Comparison of ENCODE assay signal across 9 cellular contexts in the genomic region with DNA sequence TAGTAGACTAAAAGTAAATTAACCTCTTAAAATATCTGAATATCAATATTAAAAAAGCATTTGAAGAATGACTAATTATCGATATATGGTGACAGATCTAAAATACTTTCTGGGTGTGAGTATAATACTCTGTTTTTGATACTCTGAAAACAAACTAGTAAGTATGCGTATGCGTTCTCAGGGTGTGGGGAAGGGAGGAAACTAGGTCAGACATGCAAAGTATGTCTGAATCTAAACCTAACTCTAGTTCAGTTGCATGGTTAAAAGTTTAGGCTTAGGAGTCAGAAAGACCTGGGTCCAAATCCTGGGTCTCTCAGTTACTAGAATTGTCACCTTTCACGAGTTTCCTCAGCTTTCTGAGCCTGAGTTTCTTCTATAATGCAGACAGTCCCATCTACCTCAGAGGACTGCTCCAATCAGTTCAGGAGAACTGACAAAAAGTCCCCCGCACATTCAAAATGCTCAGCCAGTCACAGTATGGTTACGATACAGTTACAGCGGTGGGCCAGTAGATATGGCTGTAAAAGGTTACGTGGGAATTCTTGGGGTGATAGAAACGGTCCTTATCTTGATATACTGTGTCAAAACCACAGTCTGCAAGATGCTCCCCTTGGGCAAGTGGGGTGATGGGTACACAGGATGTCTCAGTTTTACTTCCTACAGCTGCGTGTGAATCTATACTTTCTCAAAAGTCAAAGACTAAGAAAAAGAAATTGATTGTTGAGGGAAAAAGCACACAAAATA. TPM values are rescaled to one million over a fixed set of nuclear protein-coding genes. Genes with fewer than 3 reads are reported as not detected.
DNase-seq lines count a peak whose midpoint lies in the region; ATAC-seq and TF ChIP-seq lines count a peak whose summit lies in the region.
"Had no signal": no experiment of that assay in that cellular context is flagged by ENCODE, and none has a peak within 500 bp of the region (broad histone marks: within the 10 kb centered on the region; RNA-seq: fewer than 3 reads in every experiment).

No MANE protein-coding gene starts in this region.

- H3K9me3 Mint-ChIP-seq in activated T-helper 17 cell treated with anti-CD3 and anti-CD28 coated beads, Interleukin-2, amount 50 U/mL, for 72 hours: no peaks in the 10 kb centered on the region
- no peaks in the 10 kb centered on the region for H3K9me3 Mint-ChIP-seq in CD14-positive monocyte
- H3K9me3 Mint-ChIP-seq in neural progenitor cell: no peaks in the 10 kb centered on the region

- intact Hi-C loops in CD14-positive monocyte (cut with micrococcal nuclease): no loop called here

- ATAC-seq in GM19452 (IDR thresholded peaks at IDR 0.05; ENCODE audit: unreplicated experiment): peak; percentile 92
- peak; percentile 74 for ATAC-seq in HG03280 (IDR thresholded peaks at IDR 0.05; ENCODE audit: unreplicated experiment)
- ATAC-seq in activated T-helper 17 cell treated with anti-CD3 and anti-CD28 coated beads, Interleukin-2, amount 50 U/mL, for 72 hours (replicated peaks): peak; percentile 91

- H3F3A ChIP-seq in neural progenitor cell (ENCODE audit: low read depth): peaks cover 8% of the 10 kb centered on the region

- H3K4me1 ChIP-seq in Karpas-422 (ENCODE audit: low read length): no peaks in the 10 kb centered on the region
- H3K4me1 ChIP-seq in neural progenitor cell: peaks cover 4% of the 10 kb centered on the region

- H3K36me3 Mint-ChIP-seq in activated T-helper 17 cell treated with anti-CD3 and anti-CD28 coated beads, Interleukin-2, amount 50 U/mL, for 72 hours (ENCODE audit: low read depth): peaks cover 88% of the 10 kb centered on the region
- H3K36me3 Mint-ChIP-seq in CD14-positive monocyte (peaks cover 76 to 87% of the 10 kb centered on the region in 2 donors), neural progenitor cell (no peaks in the 10 kb centered on the region)

- no peaks in the 10 kb centered on the region for H3K9me3 ChIP-seq in Karpas-422 (ENCODE audit: low read length)
- H3K9me3 ChIP-seq in neural progenitor cell (ENCODE audit: low read depth): no peaks in the 10 kb centered on the region

- no peaks in the 10 kb centered on the region for H3K36me3 ChIP-seq in Karpas-422 (ENCODE audit: insufficient read depth, low read length)
- no peaks in the 10 kb centered on the region for H3K36me3 ChIP-seq in neural progenitor cell

- H3K27ac Mint-ChIP-seq in activated T-helper 17 cell treated with anti-CD3 and anti-CD28 coated beads, Interleukin-2, amount 50 U/mL, for 72 hours: peak overlapping the region; percentile 87
- peak overlapping the region in 2 of 7 donors; percentile 46 to 48 for H3K27ac Mint-ChIP-seq in CD14-positive monocyte
- no peak overlapping the region for H3K27ac Mint-ChIP-seq in neural progenitor cell

- H3K27me3 Mint-ChIP-seq in activated T-helper 17 cell treated with anti-CD3 and anti-CD28 coated beads, Interleukin-2, amount 50 U/mL, for 72 hours: no peaks in the 10 kb centered on the region
- H3K27me3 Mint-ChIP-seq in CD14-positive monocyte (ENCODE audit: low read depth in 3 of 3) (no peaks in the 10 kb centered on the region), neural progenitor cell (ENCODE audit: insufficient read depth, low read depth) (no peaks in the 10 kb centered on the region)

- H3K4me2 ChIP-seq in Karpas-422 (ENCODE audit: low read depth, low read length, poor library complexity, severe bottlenecking): no peak overlapping the region
- H3K4me2 ChIP-seq in neural progenitor cell: no peak overlapping the region
- H3K4me2 ChIP-seq: KMS-11 had no signal

- peaks cover 29% of the 10 kb centered on the region for H3K4me1 Mint-ChIP-seq in activated T-helper 17 cell treated with anti-CD3 and anti-CD28 coated beads, Interleukin-2, amount 50 U/mL, for 72 hours
- H3K4me1 Mint-ChIP-seq in CD14-positive monocyte (no peaks in the 10 kb centered on the region), neural progenitor cell (peaks cover 6% of the 10 kb centered on the region)

- no peak overlapping the region for H3K4me3 ChIP-seq in Karpas-422 (ENCODE audit: low read length)
- no peak overlapping the region for H3K4me3 ChIP-seq in neural progenitor cell

- H3K4me3 Mint-ChIP-seq in activated T-helper 17 cell treated with anti-CD3 and anti-CD28 coated beads, Interleukin-2, amount 50 U/mL, for 72 hours: peak overlapping the region; percentile 81
- H3K4me3 Mint-ChIP-seq in CD14-positive monocyte (no peak overlapping the region), neural progenitor cell (no peak overlapping the region)

- H4K20me1 ChIP-seq in Karpas-422 (ENCODE audit: insufficient read depth, low read depth, low read length) (no peaks in the 10 kb centered on the region), neural progenitor cell (ENCODE audit: low read depth) (no peaks in the 10 kb centered on the region)

- no peak for TF ChIP-seq CTCF in CD14-positive monocyte (IDR thresholded peaks at IDR 0.05)
- no peak for TF ChIP-seq CTCF in neural progenitor cell (IDR thresholded peaks at IDR 0.05)

- H3K27me3 ChIP-seq in Karpas-422 (ENCODE audit: low read length) (peaks cover 2% of the 10 kb centered on the region; the same call in 1 of the 2 replicates), neural progenitor cell (no peaks in the 10 kb centered on the region)

- peak; percentile 62 for DNase-seq in stimulated activated CD8-positive, alpha-beta memory T cell treated with anti-CD3 and anti-CD28 coated beads, Interleukin-4, amount 100 ng/mL, for 48 hours
- DNase-seq in Karpas-422: no peak
- DNase-seq in CD14-positive monocyte (ENCODE audit: low spot score): no peak
- DNase-seq in NCI-H774 (lab: John Stamatoyannopoulos, UW): no peak
- no peak for DNase-seq in neural progenitor cell (ENCODE audit: low spot score)

- H2AFZ ChIP-seq in Karpas-422 (ENCODE audit: low read length) (no peak overlapping the region), neural progenitor cell (replicated peaks) (no peak overlapping the region)

- H3K9ac ChIP-seq in Karpas-422 (ENCODE audit: low read length) (no peak overlapping the region), neural progenitor cell (no peak overlapping the region)
- H3K9ac ChIP-seq: KMS-11 had no signal

- no peaks in the 10 kb centered on the region for H3K79me2 ChIP-seq in Karpas-422 (ENCODE audit: low read length)
- H3K79me2 ChIP-seq in neural progenitor cell (ENCODE audit: low read depth): no peaks in the 10 kb centered on the region

- H3K9me2 ChIP-seq in Karpas-422 (replicated peaks; ENCODE audit: insufficient read depth, low read length): no peaks in the 10 kb centered on the region

- H3K27ac ChIP-seq in Karpas-422 (ENCODE audit: low read length): no peak overlapping the region
- no peak overlapping the region for H3K27ac ChIP-seq in neural progenitor cell
- H3K27ac ChIP-seq: KMS-11 had no signal

RNA-seq across cellular contexts. Expression of a gene that starts 29.2 kb away (rescaled TPM):
- total RNA-seq in activated T-helper 17 cell treated with anti-CD3 and anti-CD28 coated beads, Interleukin-2, amount 50 U/mL, for 72 hours: 10 to 100 TPM; 19.5 to 26.0 TPM
- total RNA-seq in Karpas-422 (2014; rRNA removed; shearing (Covaris generic); ENCODE audit: low replicate concordance): 30.3 and 36.4 TPM in 2 replicates
- polyA plus RNA-seq in CD14-positive monocyte: 10 to 100 TPM; 62.8 to 72.0 TPM
- 54.4 and 74.6 TPM in 2 replicates for total RNA-seq in neural progenitor cell (ENCODE audit: low replicate concordance)

RNA-seq across cellular contexts. Expression of a gene that starts 29.3 kb away (rescaled TPM):
- 10 to 100 TPM; 22.9 to 25.2 TPM for total RNA-seq in activated T-helper 17 cell treated with anti-CD3 and anti-CD28 coated beads, Interleukin-2, amount 50 U/mL, for 72 hours
- total RNA-seq in Karpas-422 (2014; rRNA removed; shearing (Covaris generic); ENCODE audit: low replicate concordance): 39.1 and 66.2 TPM in 2 replicates
- polyA plus RNA-seq in CD14-positive monocyte: 10 to 100 TPM; 39.0 to 42.9 TPM
- 62.3 and 110 TPM in 2 replicates for total RNA-seq in neural progenitor cell (ENCODE audit: low replicate concordance)
